Comparison of ENCODE assay signal across 9 cellular contexts in the genomic region with DNA sequence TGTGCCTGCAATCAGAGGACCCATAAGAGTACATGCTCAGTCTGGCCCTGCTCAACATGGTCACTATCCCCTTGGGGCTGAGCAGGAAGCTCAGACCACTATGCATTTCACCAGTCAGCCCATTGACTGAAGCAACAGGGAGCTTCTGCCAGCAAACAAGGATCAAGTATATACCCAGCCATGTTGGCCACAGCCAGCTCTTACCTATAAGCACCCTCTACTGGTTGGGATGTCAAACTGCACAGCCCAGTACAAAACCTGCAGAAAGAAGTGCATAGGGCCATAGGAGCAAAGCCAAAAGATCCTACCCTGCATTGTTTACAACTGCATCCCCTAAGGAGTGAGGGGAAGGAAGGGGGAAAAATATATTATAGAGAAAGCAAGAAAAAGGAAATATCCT.
DNase-seq lines count a peak whose midpoint lies in the region; ATAC-seq, FAIRE-seq and TF ChIP-seq lines count a peak whose summit lies in the region.
"Had no signal": no experiment of that assay in that cellular context is flagged by ENCODE, and none has a peak within 500 bp of the region (broad histone marks: within the 10 kb centered on the region; RNA-seq: fewer than 3 reads in every experiment).

No MANE protein-coding gene starts in this region.

- no peak overlapping the region for H2AFZ ChIP-seq in astrocyte (ENCODE audit: low read depth, low read length)

- H3K27ac ChIP-seq in astrocyte (ENCODE audit: low read depth, low read length) = no peak overlapping the region

- no peak overlapping the region for H3K9ac ChIP-seq in astrocyte (ENCODE audit: low read length)

- no peak for FAIRE-seq in astrocyte (lab: Jason Lieb, UNC)

- H3K9me3 Mint-ChIP-seq in astrocyte (ENCODE audit: unreplicated experiment) = peaks cover 10% of the 10 kb centered on the region

- DNase-seq in GDM1 (lab: John Stamatoyannopoulos, UW) (peak; percentile 14), astrocyte (ENCODE audit: low read depth) (no peak), lung microvascular endothelial cell (ENCODE audit: low read depth in 2 of 2) (peak; percentile 40 to 46), middle frontal gyrus (ENCODE audit: extremely low spot score, low spot score) (no peak), NCI-H510A (lab: John Stamatoyannopoulos, UW) (no peak), T1000 (lab: John Stamatoyannopoulos, UW) (no peak)
- DNase-seq: stimulated activated naive B cell treated with anti-CD40 and anti-IgM and Interleukin-4, amounts not matched to agents 10 μg/mL and 1 μg/mL and 100 μg/mL, for 72 hours had no signal

- H4K20me1 ChIP-seq in astrocyte (ENCODE audit: insufficient read depth, low read length) = no peaks in the 10 kb centered on the region

- H3K9me3 ChIP-seq in astrocyte (ENCODE audit: insufficient read depth, low read depth, low read length) = no peaks in the 10 kb centered on the region

- no peak overlapping the region for H3K27ac Mint-ChIP-seq in astrocyte (ENCODE audit: unreplicated experiment)
- H3K27ac Mint-ChIP-seq: stimulated activated naive B cell treated with anti-CD40 and anti-IgM and Interleukin-4, amounts not matched to agents 10 μg/mL and 1 μg/mL and 100 μg/mL, for 72 hours had no signal

- peaks cover 6% of the 10 kb centered on the region for H3K4me1 ChIP-seq in astrocyte (ENCODE audit: insufficient read depth, low read length)

- H3K4me3 ChIP-seq in astrocyte (ENCODE audit: insufficient read depth, low read depth, low read length) = no peak overlapping the region

- no peaks in the 10 kb centered on the region for H3K27me3 ChIP-seq in astrocyte (ENCODE audit: insufficient read depth, low read length)

- H3K79me2 ChIP-seq in astrocyte (ENCODE audit: insufficient read depth, low read length) = no peaks in the 10 kb centered on the region

- H3K36me3 Mint-ChIP-seq in astrocyte (ENCODE audit: low read depth, unreplicated experiment) = no peaks in the 10 kb centered on the region

- peaks cover 8% of the 10 kb centered on the region for H3K4me1 Mint-ChIP-seq in astrocyte (ENCODE audit: low read depth, unreplicated experiment)

- peak; percentile 18 for TF ChIP-seq CTCF in astrocyte (IDR thresholded peaks at IDR 0.05; ENCODE audit: insufficient read depth, low read depth, low read length)

- H3K36me3 ChIP-seq in astrocyte (ENCODE audit: insufficient read depth, low read length) = no peaks in the 10 kb centered on the region

- no peak overlapping the region for H3K4me3 Mint-ChIP-seq in astrocyte (ENCODE audit: unreplicated experiment)
- H3K4me3 Mint-ChIP-seq: stimulated activated naive B cell treated with anti-CD40 and anti-IgM and Interleukin-4, amounts not matched to agents 10 μg/mL and 1 μg/mL and 100 μg/mL, for 72 hours had no signal

- ATAC-seq in HG03103 (IDR thresholded peaks at IDR 0.05; ENCODE audit: low read depth, unreplicated experiment) (peak; percentile 47), GM18858 (IDR thresholded peaks at IDR 0.05; ENCODE audit: unreplicated experiment) (no peak)

- no peaks in the 10 kb centered on the region for H3K27me3 Mint-ChIP-seq in astrocyte (ENCODE audit: low read depth, unreplicated experiment)

- H3K4me2 ChIP-seq in astrocyte (ENCODE audit: low read length) = no peak overlapping the region

Comparison
In these comparisons a context has a peak if more than half of its experiments do, and no peak if none do; other contexts are left out.
1. DNase-seq: peak in GDM1 (single experiment) and lung microvascular endothelial cell (2 of 2); none in astrocyte (single experiment), middle frontal gyrus (single experiment), NCI-H510A (single experiment) and T1000 (single experiment).